In genomic region chr17:18860161-18860972, GRCh38 we compare ENCODE assay signal across 1 cellular context.
A peak's percentile ranks its signal among the peaks of the same experiment; 100 is the strongest.
TF ChIP-seq lines count a peak whose summit lies in the region.

No MANE protein-coding gene starts in this region.

TF ChIP-seq in GM12878, 131 proteins besides CTCF, POLR2A, EP300 and RAD21 (continued from another document):
- TF ChIP-seq ZNF687 (IDR thresholded peaks at IDR 0.05) (peak; percentile 51; the same call in 1 of the 2 replicates), MTA3 (IDR thresholded peaks at IDR 0.05; ENCODE audit: borderline replicate concordance, low read length) (peak; percentile 52), RBBP5 (conservative IDR thresholded peaks at IDR 0.05) (no peak), ASH2L (IDR thresholded peaks at IDR 0.05; ENCODE audit: borderline replicate concordance, low read depth) (no peak), SIN3A (IDR thresholded peaks at IDR 0.05; ENCODE audit: low read depth, low read length) (no peak), MEF2A (IDR thresholded peaks at IDR 0.05; ENCODE audit: insufficient read depth, low read depth, low read length) (peak; percentile 60; the same call in 1 of the 2 replicates), IKZF2 (IDR thresholded peaks at IDR 0.05) (peak; percentile 35 to 67; a peak in 2 of 4 replicates), E2F8 (IDR thresholded peaks at IDR 0.05; ENCODE audit: low read depth, partially characterized antibody) (no peak), SMAD5 (IDR thresholded peaks at IDR 0.05; ENCODE audit: low read depth) (no peak), KAT2A (conservative IDR thresholded peaks at IDR 0.05; ENCODE audit: control insufficient read depth, low read depth, low read length) (no peak), JUNB (IDR thresholded peaks at IDR 0.05) (peak; percentile 90), GABPA (IDR thresholded peaks at IDR 0.05; ENCODE audit: low read depth) (no peak), CEBPB (IDR thresholded peaks at IDR 0.05; ENCODE audit: borderline replicate concordance in 1 of 2, low read depth in 2 of 2, low read length in 2 of 2) (peak in 1 of 2 experiments; percentile 65; a peak in 1 of 4 replicates), JUND (IDR thresholded peaks at IDR 0.05; ENCODE audit: low read depth, low read length) (peak; percentile 67; the same call in 1 of the 2 replicates), YY1 (IDR thresholded peaks at IDR 0.05; ENCODE audit: low read depth, low read length) (peak; percentile 84), EED (IDR thresholded peaks at IDR 0.05; ENCODE audit: low read depth) (peak; percentile 15; the same call in 1 of the 2 replicates), RUNX3 (IDR thresholded peaks at IDR 0.05; ENCODE audit: low read length) (peak; percentile 94), MTA2 (IDR thresholded peaks at IDR 0.05; ENCODE audit: low read depth) (peak; percentile 73; the same call in 1 of the 2 replicates), ETV6 (conservative IDR thresholded peaks at IDR 0.05 in 1 of 2, IDR thresholded peaks at IDR 0.05 in 1 of 2; ENCODE audit: borderline replicate concordance in 1 of 2, low read depth in 1 of 2) (peak in 1 of 2 experiments; percentile 50; a peak in 1 of 4 replicates), CBFB (IDR thresholded peaks at IDR 0.05; ENCODE audit: low read depth) (peak; percentile 46; the same call in 1 of the 2 replicates), RAD51 (IDR thresholded peaks at IDR 0.05) (0 out of 2 replicates have a peak, but pooled peaks have one; percentile 20), ZNF207 (IDR thresholded peaks at IDR 0.05; ENCODE audit: borderline replicate concordance) (0 out of 2 replicates have a peak, but pooled peaks have one; percentile 48), FOXM1 (IDR thresholded peaks at IDR 0.05; ENCODE audit: low read depth, low read length) (peak; percentile 77; the same call in 1 of the 2 replicates), NFXL1 (IDR thresholded peaks at IDR 0.05; ENCODE audit: borderline replicate concordance) (no peak), MXI1 (IDR thresholded peaks at IDR 0.05; ENCODE audit: low read depth, low read length) (0 out of 2 replicates have a peak, but pooled peaks have one; percentile 51), ZNF384 (IDR thresholded peaks at IDR 0.05; ENCODE audit: borderline replicate concordance, low read depth, low read length) (no peak), TAF1 (IDR thresholded peaks at IDR 0.05; ENCODE audit: borderline replicate concordance, low read depth, low read length) (peak; percentile 40; the same call in 1 of the 2 replicates), NFIC (IDR thresholded peaks at IDR 0.05; ENCODE audit: low read depth, low read length) (peak; percentile 91), FOXK2 (IDR thresholded peaks at IDR 0.05) (no peak), CREB1 (IDR thresholded peaks at IDR 0.05; ENCODE audit: low read depth) (0 out of 2 replicates have a peak, but pooled peaks have one; percentile 35), SKIL (IDR thresholded peaks at IDR 0.05; ENCODE audit: low read depth, poor library complexity, severe bottlenecking) (peak; percentile 76), DPF2 (IDR thresholded peaks at IDR 0.05) (peak; percentile 39; the same call in 1 of the 2 replicates), MEF2B (IDR thresholded peaks at IDR 0.05; ENCODE audit: partially characterized antibody, poor library complexity, severe bottlenecking) (peak; percentile 43), PML (IDR thresholded peaks at IDR 0.05; ENCODE audit: low read length) (peak; percentile 78; the same call in 1 of the 2 replicates), ATF7 (IDR thresholded peaks at IDR 0.05; ENCODE audit: low read depth) (peak; percentile 35; the same call in 1 of the 2 replicates), ATF2 (IDR thresholded peaks at IDR 0.05; ENCODE audit: low read length) (peak; percentile 91), TBL1XR1 (IDR thresholded peaks at IDR 0.05; ENCODE audit: low read depth, low read length) (0 out of 2 replicates have a peak, but pooled peaks have one; percentile 75), IRF4 (IDR thresholded peaks at IDR 0.05; ENCODE audit: low read depth, low read length) (peak; percentile 79; the same call in 1 of the 2 replicates)
- TF ChIP-seq, protein P1, sequence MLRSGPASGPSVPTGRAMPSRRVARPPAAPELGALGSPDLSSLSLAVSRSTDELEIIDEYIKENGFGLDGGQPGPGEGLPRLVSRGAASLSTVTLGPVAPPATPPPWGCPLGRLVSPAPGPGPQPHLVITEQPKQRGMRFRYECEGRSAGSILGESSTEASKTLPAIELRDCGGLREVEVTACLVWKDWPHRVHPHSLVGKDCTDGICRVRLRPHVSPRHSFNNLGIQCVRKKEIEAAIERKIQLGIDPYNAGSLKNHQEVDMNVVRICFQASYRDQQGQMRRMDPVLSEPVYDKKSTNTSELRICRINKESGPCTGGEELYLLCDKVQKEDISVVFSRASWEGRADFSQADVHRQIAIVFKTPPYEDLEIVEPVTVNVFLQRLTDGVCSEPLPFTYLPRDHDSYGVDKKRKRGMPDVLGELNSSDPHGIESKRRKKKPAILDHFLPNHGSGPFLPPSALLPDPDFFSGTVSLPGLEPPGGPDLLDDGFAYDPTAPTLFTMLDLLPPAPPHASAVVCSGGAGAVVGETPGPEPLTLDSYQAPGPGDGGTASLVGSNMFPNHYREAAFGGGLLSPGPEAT (IDR thresholded peaks at IDR 0.05; ENCODE audit: low read depth): peak; percentile 55; the same call in 1 of the 2 replicates
- TF ChIP-seq, protein P2, sequence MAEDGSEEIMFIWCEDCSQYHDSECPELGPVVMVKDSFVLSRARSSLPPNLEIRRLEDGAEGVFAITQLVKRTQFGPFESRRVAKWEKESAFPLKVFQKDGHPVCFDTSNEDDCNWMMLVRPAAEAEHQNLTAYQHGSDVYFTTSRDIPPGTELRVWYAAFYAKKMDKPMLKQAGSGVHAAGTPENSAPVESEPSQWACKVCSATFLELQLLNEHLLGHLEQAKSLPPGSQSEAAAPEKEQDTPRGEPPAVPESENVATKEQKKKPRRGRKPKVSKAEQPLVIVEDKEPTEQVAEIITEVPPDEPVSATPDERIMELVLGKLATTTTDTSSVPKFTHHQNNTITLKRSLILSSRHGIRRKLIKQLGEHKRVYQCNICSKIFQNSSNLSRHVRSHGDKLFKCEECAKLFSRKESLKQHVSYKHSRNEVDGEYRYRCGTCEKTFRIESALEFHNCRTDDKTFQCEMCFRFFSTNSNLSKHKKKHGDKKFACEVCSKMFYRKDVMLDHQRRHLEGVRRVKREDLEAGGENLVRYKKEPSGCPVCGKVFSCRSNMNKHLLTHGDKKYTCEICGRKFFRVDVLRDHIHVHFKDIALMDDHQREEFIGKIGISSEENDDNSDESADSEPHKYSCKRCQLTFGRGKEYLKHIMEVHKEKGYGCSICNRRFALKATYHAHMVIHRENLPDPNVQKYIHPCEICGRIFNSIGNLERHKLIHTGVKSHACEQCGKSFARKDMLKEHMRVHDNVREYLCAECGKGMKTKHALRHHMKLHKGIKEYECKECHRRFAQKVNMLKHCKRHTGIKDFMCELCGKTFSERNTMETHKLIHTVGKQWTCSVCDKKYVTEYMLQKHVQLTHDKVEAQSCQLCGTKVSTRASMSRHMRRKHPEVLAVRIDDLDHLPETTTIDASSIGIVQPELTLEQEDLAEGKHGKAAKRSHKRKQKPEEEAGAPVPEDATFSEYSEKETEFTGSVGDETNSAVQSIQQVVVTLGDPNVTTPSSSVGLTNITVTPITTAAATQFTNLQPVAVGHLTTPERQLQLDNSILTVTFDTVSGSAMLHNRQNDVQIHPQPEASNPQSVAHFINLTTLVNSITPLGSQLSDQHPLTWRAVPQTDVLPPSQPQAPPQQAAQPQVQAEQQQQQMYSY (CRISPR knock-in tag; IDR thresholded peaks at IDR 0.05): no peak
- TF ChIP-seq, protein P3, sequence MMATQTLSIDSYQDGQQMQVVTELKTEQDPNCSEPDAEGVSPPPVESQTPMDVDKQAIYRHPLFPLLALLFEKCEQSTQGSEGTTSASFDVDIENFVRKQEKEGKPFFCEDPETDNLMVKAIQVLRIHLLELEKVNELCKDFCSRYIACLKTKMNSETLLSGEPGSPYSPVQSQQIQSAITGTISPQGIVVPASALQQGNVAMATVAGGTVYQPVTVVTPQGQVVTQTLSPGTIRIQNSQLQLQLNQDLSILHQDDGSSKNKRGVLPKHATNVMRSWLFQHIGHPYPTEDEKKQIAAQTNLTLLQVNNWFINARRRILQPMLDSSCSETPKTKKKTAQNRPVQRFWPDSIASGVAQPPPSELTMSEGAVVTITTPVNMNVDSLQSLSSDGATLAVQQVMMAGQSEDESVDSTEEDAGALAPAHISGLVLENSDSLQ (IDR thresholded peaks at IDR 0.05): no peak
